19 cellular contexts compared by ENCODE assay signal in genomic region chr14:63909984-63910383, GRCh38. TPM values are rescaled to one million over a fixed set of nuclear protein-coding genes. Genes with fewer than 3 reads are reported as not detected.
DNase-seq lines count a peak whose midpoint lies in the region; ATAC-seq, FAIRE-seq and TF ChIP-seq lines count a peak whose summit lies in the region.
"Had no signal": no experiment of that assay in that cellular context is flagged by ENCODE, and none has a peak within 500 bp of the region (broad histone marks: within the 10 kb centered on the region; RNA-seq: fewer than 3 reads in every experiment).

No MANE protein-coding gene starts in this region.

- H3K27me3 ChIP-seq in ACC112 (ENCODE audit: insufficient read depth, low read length), result no peaks in the 10 kb centered on the region
- H3K27me3 ChIP-seq: SJCRH30 had no signal

- ATAC-seq in SK-N-SH treated with all-trans-retinoic acid at 6 μM for 48 hours (peak; percentile 43; the same call in 2 of the 3 replicates), natural killer cell (no peak), HG02763 (IDR thresholded peaks at IDR 0.05; ENCODE audit: unreplicated experiment) (no peak)
- ATAC-seq: A549, GM23338, HepG2 had no signal

- no peak for DNase-seq in GM19239 (ENCODE audit: insufficient read length, low spot score)
- peak; percentile 27 for DNase-seq in fibroblast of pulmonary artery (ENCODE audit: low read depth)
- no peak for DNase-seq in natural killer cell
- DNase-seq in HK-2 (ENCODE audit: unreplicated experiment), result no peak
- no peak for DNase-seq in glomerular visceral epithelial cell (ENCODE audit: extremely low spot score)
- DNase-seq: NCI-H1048, NCI-H1436 treated with DMSO at 0.1 percent for 48 hours, NCI-H2029 treated with DMSO at 0.1 percent for 48 hours, NCI-H510A treated with DMSO at 0.1 percent for 48 hours, NCI-H82, PC-9, SJCRH30 had no signal

- H3K4me1 ChIP-seq in ACC112 (ENCODE audit: control insufficient read depth, insufficient read depth, low read length, unreplicated experiment), result peaks cover 30% of the 10 kb centered on the region

- H2AFZ ChIP-seq in ACC112 (ENCODE audit: low read length, unreplicated experiment), result peak overlapping the region; percentile 2
- H2AFZ ChIP-seq: GM23338, PC-9 had no signal

- H3K4me3 ChIP-seq in ACC112 (ENCODE audit: low read depth, low read length) (peak overlapping the region; percentile 41; the same call in 1 of the 2 replicates), fibroblast of pulmonary artery (replicated peaks; ENCODE audit: low read depth, low read length) (no peak overlapping the region)
- H3K4me3 ChIP-seq: A549, GM23338, PC-9, SJCRH30 had no signal

- H3K36me3 Mint-ChIP-seq in natural killer cell, result no peaks in the 10 kb centered on the region

- intact Hi-C loops in natural killer cell (cut with micrococcal nuclease), result no loop called here

- no peaks in the 10 kb centered on the region for H3K27me3 Mint-ChIP-seq in natural killer cell (ENCODE audit: low read depth in 2 of 2)

- H3K27ac ChIP-seq in ACC112 (ENCODE audit: low read depth, low read length), result peak overlapping the region; percentile 5; the same call in 1 of the 2 replicates
- H3K27ac ChIP-seq: A549, C4-2B, PC-9, SJCRH30 had no signal

- peak; percentile 54 for FAIRE-seq in GM19239 (lab: Jason Lieb, UNC)
- FAIRE-seq: A549, HepG2 had no signal

- no peak for TF ChIP-seq CTCF in fibroblast of pulmonary artery (IDR thresholded peaks at IDR 0.05; ENCODE audit: low read length, missing control alignments)
- no peak for TF ChIP-seq CTCF in natural killer cell (IDR thresholded peaks at IDR 0.05)

- peaks cover 57% of the 10 kb centered on the region in 2 donors for H3K4me1 Mint-ChIP-seq in natural killer cell

- H3K9me3 Mint-ChIP-seq in natural killer cell, result no peaks in the 10 kb centered on the region

- no peaks in the 10 kb centered on the region for H3K79me2 ChIP-seq in ACC112 (ENCODE audit: control insufficient read depth, insufficient read depth, low read length, unreplicated experiment)

- H3K27ac Mint-ChIP-seq in natural killer cell, result peak overlapping the region in 1 of 2 donors; percentile 34
- H3K27ac Mint-ChIP-seq: GM23338 had no signal

- no peaks in the 10 kb centered on the region for H3K36me3 ChIP-seq in ACC112 (ENCODE audit: insufficient read depth, low read length)

- no peak overlapping the region for H3K4me3 Mint-ChIP-seq in natural killer cell
- H3K4me3 Mint-ChIP-seq: GM23338 had no signal

TF ChIP-seq in SK-N-SH treated with all-trans-retinoic acid at 6 μM for 48 hours, 23 proteins besides CTCF, POLR2A, EP300 and RAD21:
- TF ChIP-seq BACH2 (CRISPR knock-in tag; IDR thresholded peaks at IDR 0.05; ENCODE audit: borderline replicate concordance), result no peak
TF ChIP-seq in SK-N-SH treated with all-trans-retinoic acid at 6 μM for 48 hours: peak in this region for 0.

RNA-seq across cellular contexts. Expression of gene SYNE2, which starts 57.2 kb away (rescaled TPM):
- 100 to 1,000 TPM; 325 to 434 (median 373) TPM for total RNA-seq in natural killer cell
